Comparison of ENCODE assay signal across 1 cellular context in the genomic region with DNA sequence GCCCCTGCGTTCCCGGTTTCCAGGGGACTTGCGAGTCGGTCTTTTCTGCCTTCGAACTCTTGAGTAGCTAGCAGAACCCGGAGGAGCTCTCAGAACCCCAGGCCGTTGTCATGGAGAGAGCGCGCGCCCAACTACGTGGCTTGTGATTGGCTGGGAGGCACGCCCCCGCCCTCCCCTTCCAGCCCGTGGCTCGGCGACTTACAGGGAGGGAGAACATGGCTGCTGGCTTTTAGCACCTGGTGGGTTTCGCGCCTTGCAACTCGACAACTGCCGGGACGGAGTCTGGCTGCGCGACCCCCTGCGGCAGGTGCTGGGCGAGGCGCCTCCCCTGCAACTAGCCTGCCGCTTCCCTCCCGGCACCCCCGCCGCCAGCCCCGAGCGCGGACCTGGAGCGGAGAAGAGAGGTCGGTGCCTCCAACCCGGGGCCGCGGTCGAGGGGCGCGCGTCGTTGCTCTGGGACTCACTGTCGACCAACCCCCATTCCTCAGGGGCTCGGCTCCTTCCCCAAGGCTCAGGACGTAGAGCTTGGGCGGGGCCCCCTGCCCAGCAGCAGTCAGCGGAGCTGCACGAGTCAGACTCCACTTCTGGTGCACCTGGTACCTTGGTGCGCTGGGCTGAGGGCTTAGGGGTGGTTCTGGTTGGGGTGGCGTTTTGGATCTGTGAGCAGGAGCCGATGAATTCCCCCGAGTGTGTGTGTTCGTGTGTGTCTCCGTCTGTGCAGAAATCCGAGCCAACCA.
A peak's percentile ranks its signal among the peaks of the same experiment; 100 is the strongest.
TF ChIP-seq lines count a peak whose summit lies in the region.

No MANE protein-coding gene starts in this region.

TF ChIP-seq in HepG2, 621 proteins besides CTCF, POLR2A, EP300 and RAD21 (continued from another document and continues in another):
- TF ChIP-seq TEAD3 (CRISPR knock-in tag; optimal IDR thresholded peaks at IDR 0.05; ENCODE audit: borderline replicate concordance) (peak; percentile 59), ZNF557 (CRISPR knock-in tag; IDR thresholded peaks at IDR 0.05) (peak; percentile 96), KLF12 (CRISPR knock-in tag; IDR thresholded peaks at IDR 0.05; ENCODE audit: borderline replicate concordance) (peak; percentile 94), FOSL1 (CRISPR knock-in tag; IDR thresholded peaks at IDR 0.05; ENCODE audit: borderline replicate concordance) (peak; percentile 35; the same call in 1 of the 2 replicates), ZNF772 (CRISPR knock-in tag; IDR thresholded peaks at IDR 0.05) (peak; percentile 97), BORCS8-MEF2B (CRISPR knock-in tag; IDR thresholded peaks at IDR 0.05) (peak; percentile 98), NR2F6 (IDR thresholded peaks at IDR 0.05) (no peak), NR2F6 (CRISPR knock-in tag; IDR thresholded peaks at IDR 0.05) (peak; percentile 11; the same call in 1 of the 2 replicates), ZNF253 (CRISPR knock-in tag; IDR thresholded peaks at IDR 0.05; ENCODE audit: borderline replicate concordance) (no peak), ZNF614 (CRISPR knock-in tag; IDR thresholded peaks at IDR 0.05; ENCODE audit: borderline replicate concordance) (peak; percentile 72; the same call in 1 of the 2 replicates), THYN1 (CRISPR knock-in tag; IDR thresholded peaks at IDR 0.05; ENCODE audit: borderline replicate concordance, low read depth) (no peak), KLF13 (CRISPR knock-in tag; IDR thresholded peaks at IDR 0.05) (peak; percentile 87; the same call in 1 of the 2 replicates), ZNF33A (CRISPR knock-in tag; IDR thresholded peaks at IDR 0.05; ENCODE audit: borderline replicate concordance) (0 out of 2 replicates have a peak, but pooled peaks have one; percentile 50), DR1 (CRISPR knock-in tag; IDR thresholded peaks at IDR 0.05) (peak; percentile 61; the same call in 1 of the 2 replicates), GPN1 (CRISPR knock-in tag; IDR thresholded peaks at IDR 0.05; ENCODE audit: borderline replicate concordance) (peak; percentile 87; the same call in 1 of the 2 replicates), ZNF737 (CRISPR knock-in tag; IDR thresholded peaks at IDR 0.05; ENCODE audit: borderline replicate concordance) (no peak), SNRNP70 (IDR thresholded peaks at IDR 0.05; ENCODE audit: low read depth, low read length) (no peak), ZFP41 (CRISPR knock-in tag; IDR thresholded peaks at IDR 0.05; ENCODE audit: borderline replicate concordance) (peak; percentile 95; the same call in 1 of the 2 replicates), ZMYM4 (CRISPR knock-in tag; IDR thresholded peaks at IDR 0.05) (peak; percentile 75; the same call in 1 of the 2 replicates), ZNF841 (CRISPR knock-in tag; IDR thresholded peaks at IDR 0.05; ENCODE audit: borderline replicate concordance) (0 out of 2 replicates have a peak, but pooled peaks have one; percentile 64), MEIS2 (CRISPR knock-in tag; IDR thresholded peaks at IDR 0.05) (peak; percentile 93), TEAD2 (CRISPR knock-in tag; IDR thresholded peaks at IDR 0.05) (peak; percentile 96), ETV5 (CRISPR knock-in tag; IDR thresholded peaks at IDR 0.05; ENCODE audit: borderline replicate concordance) (peak; percentile 58), NR1H2 (CRISPR knock-in tag; IDR thresholded peaks at IDR 0.05; ENCODE audit: borderline replicate concordance, low read depth) (peak; percentile 97), ZNF496 (CRISPR knock-in tag; IDR thresholded peaks at IDR 0.05; ENCODE audit: insufficient replicate concordance) (no peak), GLI4 (CRISPR knock-in tag; IDR thresholded peaks at IDR 0.05; ENCODE audit: borderline replicate concordance) (peak; percentile 93; the same call in 1 of the 2 replicates), RFXANK (CRISPR knock-in tag; IDR thresholded peaks at IDR 0.05) (no peak), ZNF776 (CRISPR knock-in tag; IDR thresholded peaks at IDR 0.05) (peak; percentile 96), PHF20 (CRISPR knock-in tag; IDR thresholded peaks at IDR 0.05) (peak; percentile 63), DNMT3B (CRISPR knock-in tag; conservative IDR thresholded peaks at IDR 0.05) (peak; percentile 94), ETV6 (CRISPR knock-in tag; conservative IDR thresholded peaks at IDR 0.05) (peak; percentile 92; the same call in 1 of the 2 replicates), ZNF749 (CRISPR knock-in tag; IDR thresholded peaks at IDR 0.05; ENCODE audit: borderline replicate concordance) (peak; percentile 37; the same call in 1 of the 2 replicates), ZBTB7A (CRISPR knock-in tag; IDR thresholded peaks at IDR 0.05) (peak; percentile 81; the same call in 1 of the 2 replicates), SMAD1 (CRISPR knock-in tag; IDR thresholded peaks at IDR 0.05; ENCODE audit: borderline replicate concordance, low read depth) (peak; percentile 92; the same call in 1 of the 2 replicates), SMAD9 (CRISPR knock-in tag; IDR thresholded peaks at IDR 0.05) (peak; percentile 98; the same call in 1 of the 2 replicates), ZNF816 (CRISPR knock-in tag; IDR thresholded peaks at IDR 0.05; ENCODE audit: borderline replicate concordance) (no peak; the same call in 1 of the 2 replicates)
- TF ChIP-seq, protein P1, sequence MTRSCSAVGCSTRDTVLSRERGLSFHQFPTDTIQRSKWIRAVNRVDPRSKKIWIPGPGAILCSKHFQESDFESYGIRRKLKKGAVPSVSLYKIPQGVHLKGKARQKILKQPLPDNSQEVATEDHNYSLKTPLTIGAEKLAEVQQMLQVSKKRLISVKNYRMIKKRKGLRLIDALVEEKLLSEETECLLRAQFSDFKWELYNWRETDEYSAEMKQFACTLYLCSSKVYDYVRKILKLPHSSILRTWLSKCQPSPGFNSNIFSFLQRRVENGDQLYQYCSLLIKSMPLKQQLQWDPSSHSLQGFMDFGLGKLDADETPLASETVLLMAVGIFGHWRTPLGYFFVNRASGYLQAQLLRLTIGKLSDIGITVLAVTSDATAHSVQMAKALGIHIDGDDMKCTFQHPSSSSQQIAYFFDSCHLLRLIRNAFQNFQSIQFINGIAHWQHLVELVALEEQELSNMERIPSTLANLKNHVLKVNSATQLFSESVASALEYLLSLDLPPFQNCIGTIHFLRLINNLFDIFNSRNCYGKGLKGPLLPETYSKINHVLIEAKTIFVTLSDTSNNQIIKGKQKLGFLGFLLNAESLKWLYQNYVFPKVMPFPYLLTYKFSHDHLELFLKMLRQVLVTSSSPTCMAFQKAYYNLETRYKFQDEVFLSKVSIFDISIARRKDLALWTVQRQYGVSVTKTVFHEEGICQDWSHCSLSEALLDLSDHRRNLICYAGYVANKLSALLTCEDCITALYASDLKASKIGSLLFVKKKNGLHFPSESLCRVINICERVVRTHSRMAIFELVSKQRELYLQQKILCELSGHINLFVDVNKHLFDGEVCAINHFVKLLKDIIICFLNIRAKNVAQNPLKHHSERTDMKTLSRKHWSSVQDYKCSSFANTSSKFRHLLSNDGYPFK (CRISPR knock-in tag; IDR thresholded peaks at IDR 0.05; ENCODE audit: borderline replicate concordance): peak; percentile 93
- TF ChIP-seq, protein P2, sequence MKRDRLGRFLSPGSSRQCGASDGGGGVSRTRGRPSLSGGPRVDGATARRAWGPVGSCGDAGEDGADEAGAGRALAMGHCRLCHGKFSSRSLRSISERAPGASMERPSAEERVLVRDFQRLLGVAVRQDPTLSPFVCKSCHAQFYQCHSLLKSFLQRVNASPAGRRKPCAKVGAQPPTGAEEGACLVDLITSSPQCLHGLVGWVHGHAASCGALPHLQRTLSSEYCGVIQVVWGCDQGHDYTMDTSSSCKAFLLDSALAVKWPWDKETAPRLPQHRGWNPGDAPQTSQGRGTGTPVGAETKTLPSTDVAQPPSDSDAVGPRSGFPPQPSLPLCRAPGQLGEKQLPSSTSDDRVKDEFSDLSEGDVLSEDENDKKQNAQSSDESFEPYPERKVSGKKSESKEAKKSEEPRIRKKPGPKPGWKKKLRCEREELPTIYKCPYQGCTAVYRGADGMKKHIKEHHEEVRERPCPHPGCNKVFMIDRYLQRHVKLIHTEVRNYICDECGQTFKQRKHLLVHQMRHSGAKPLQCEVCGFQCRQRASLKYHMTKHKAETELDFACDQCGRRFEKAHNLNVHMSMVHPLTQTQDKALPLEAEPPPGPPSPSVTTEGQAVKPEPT (CRISPR knock-in tag; IDR thresholded peaks at IDR 0.05; ENCODE audit: low read depth): peak; percentile 95
- TF ChIP-seq, protein P3, sequence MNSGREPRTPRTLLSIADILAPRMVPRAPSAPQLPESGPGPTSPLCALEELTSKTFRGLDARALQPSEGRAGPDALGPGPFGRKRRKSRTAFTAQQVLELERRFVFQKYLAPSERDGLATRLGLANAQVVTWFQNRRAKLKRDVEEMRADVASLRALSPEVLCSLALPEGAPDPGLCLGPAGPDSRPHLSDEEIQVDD (CRISPR knock-in tag; IDR thresholded peaks at IDR 0.05; ENCODE audit: borderline replicate concordance): peak; percentile 98
- TF ChIP-seq, protein P4, sequence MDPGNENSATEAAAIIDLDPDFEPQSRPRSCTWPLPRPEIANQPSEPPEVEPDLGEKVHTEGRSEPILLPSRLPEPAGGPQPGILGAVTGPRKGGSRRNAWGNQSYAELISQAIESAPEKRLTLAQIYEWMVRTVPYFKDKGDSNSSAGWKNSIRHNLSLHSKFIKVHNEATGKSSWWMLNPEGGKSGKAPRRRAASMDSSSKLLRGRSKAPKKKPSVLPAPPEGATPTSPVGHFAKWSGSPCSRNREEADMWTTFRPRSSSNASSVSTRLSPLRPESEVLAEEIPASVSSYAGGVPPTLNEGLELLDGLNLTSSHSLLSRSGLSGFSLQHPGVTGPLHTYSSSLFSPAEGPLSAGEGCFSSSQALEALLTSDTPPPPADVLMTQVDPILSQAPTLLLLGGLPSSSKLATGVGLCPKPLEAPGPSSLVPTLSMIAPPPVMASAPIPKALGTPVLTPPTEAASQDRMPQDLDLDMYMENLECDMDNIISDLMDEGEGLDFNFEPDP (CRISPR knock-in tag; conservative IDR thresholded peaks at IDR 0.05): no peak
- TF ChIP-seq, protein P5, sequence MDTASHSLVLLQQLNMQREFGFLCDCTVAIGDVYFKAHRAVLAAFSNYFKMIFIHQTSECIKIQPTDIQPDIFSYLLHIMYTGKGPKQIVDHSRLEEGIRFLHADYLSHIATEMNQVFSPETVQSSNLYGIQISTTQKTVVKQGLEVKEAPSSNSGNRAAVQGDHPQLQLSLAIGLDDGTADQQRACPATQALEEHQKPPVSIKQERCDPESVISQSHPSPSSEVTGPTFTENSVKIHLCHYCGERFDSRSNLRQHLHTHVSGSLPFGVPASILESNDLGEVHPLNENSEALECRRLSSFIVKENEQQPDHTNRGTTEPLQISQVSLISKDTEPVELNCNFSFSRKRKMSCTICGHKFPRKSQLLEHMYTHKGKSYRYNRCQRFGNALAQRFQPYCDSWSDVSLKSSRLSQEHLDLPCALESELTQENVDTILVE (CRISPR knock-in tag; IDR thresholded peaks at IDR 0.05): peak; percentile 81
- TF ChIP-seq, protein P6, sequence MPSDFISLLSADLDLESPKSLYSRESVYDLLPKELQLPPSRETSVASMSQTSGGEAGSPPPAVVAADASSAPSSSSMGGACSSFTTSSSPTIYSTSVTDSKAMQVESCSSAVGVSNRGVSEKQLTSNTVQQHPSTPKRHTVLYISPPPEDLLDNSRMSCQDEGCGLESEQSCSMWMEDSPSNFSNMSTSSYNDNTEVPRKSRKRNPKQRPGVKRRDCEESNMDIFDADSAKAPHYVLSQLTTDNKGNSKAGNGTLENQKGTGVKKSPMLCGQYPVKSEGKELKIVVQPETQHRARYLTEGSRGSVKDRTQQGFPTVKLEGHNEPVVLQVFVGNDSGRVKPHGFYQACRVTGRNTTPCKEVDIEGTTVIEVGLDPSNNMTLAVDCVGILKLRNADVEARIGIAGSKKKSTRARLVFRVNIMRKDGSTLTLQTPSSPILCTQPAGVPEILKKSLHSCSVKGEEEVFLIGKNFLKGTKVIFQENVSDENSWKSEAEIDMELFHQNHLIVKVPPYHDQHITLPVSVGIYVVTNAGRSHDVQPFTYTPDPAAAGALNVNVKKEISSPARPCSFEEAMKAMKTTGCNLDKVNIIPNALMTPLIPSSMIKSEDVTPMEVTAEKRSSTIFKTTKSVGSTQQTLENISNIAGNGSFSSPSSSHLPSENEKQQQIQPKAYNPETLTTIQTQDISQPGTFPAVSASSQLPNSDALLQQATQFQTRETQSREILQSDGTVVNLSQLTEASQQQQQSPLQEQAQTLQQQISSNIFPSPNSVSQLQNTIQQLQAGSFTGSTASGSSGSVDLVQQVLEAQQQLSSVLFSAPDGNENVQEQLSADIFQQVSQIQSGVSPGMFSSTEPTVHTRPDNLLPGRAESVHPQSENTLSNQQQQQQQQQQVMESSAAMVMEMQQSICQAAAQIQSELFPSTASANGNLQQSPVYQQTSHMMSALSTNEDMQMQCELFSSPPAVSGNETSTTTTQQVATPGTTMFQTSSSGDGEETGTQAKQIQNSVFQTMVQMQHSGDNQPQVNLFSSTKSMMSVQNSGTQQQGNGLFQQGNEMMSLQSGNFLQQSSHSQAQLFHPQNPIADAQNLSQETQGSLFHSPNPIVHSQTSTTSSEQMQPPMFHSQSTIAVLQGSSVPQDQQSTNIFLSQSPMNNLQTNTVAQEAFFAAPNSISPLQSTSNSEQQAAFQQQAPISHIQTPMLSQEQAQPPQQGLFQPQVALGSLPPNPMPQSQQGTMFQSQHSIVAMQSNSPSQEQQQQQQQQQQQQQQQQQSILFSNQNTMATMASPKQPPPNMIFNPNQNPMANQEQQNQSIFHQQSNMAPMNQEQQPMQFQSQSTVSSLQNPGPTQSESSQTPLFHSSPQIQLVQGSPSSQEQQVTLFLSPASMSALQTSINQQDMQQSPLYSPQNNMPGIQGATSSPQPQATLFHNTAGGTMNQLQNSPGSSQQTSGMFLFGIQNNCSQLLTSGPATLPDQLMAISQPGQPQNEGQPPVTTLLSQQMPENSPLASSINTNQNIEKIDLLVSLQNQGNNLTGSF (CRISPR knock-in tag; IDR thresholded peaks at IDR 0.05): peak; percentile 97
- TF ChIP-seq, protein P7, sequence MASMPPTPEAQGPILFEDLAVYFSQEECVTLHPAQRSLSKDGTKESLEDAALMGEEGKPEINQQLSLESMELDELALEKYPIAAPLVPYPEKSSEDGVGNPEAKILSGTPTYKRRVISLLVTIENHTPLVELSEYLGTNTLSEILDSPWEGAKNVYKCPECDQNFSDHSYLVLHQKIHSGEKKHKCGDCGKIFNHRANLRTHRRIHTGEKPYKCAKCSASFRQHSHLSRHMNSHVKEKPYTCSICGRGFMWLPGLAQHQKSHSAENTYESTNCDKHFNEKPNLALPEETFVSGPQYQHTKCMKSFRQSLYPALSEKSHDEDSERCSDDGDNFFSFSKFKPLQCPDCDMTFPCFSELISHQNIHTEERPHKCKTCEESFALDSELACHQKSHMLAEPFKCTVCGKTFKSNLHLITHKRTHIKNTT (CRISPR knock-in tag; IDR thresholded peaks at IDR 0.05): no peak
- TF ChIP-seq, protein P8, sequence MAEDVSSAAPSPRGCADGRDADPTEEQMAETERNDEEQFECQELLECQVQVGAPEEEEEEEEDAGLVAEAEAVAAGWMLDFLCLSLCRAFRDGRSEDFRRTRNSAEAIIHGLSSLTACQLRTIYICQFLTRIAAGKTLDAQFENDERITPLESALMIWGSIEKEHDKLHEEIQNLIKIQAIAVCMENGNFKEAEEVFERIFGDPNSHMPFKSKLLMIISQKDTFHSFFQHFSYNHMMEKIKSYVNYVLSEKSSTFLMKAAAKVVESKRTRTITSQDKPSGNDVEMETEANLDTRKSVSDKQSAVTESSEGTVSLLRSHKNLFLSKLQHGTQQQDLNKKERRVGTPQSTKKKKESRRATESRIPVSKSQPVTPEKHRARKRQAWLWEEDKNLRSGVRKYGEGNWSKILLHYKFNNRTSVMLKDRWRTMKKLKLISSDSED (CRISPR knock-in tag; IDR thresholded peaks at IDR 0.05): peak; percentile 44
- TF ChIP-seq, protein P9, sequence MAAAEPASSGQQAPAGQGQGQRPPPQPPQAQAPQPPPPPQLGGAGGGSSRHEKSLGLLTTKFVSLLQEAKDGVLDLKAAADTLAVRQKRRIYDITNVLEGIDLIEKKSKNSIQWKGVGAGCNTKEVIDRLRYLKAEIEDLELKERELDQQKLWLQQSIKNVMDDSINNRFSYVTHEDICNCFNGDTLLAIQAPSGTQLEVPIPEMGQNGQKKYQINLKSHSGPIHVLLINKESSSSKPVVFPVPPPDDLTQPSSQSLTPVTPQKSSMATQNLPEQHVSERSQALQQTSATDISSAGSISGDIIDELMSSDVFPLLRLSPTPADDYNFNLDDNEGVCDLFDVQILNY (CRISPR knock-in tag; conservative IDR thresholded peaks at IDR 0.05): peak; percentile 87
